Comparison of ENCODE assay signal across 10 cellular contexts in the genomic region with DNA sequence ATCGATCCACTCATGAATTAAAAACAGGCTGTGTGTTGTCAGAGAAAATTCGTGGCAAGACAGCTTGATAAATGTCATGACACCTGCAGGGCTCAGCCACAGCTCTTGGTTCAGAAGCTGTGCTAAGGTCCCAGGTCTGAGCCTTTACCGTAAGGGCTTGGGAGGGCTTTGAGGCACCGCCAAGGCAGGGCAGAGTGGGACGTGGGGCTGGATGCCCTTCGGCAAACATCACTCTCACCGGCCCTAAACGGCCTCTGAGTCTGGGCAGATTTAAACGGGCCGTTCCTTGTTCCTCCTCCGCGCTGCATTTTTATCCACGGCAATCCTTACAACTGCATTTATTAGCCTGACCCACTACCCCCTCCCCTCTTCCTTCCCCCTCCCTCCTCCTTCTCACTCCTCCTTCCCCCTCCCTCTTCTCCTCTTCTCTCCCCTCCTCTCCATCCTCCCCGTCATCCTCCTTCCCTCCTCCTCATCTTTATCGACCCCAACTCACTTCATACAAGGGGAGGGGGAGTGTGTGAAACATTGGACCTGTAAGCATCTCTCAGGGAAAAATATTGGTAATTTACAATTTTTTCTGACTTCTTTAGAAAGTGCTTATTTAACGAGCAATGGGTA. TPM values are rescaled to one million over a fixed set of nuclear protein-coding genes. Genes with fewer than 3 reads are reported as not detected.
DNase-seq lines count a peak whose midpoint lies in the region; ATAC-seq and TF ChIP-seq lines count a peak whose summit lies in the region.
"Had no signal": no experiment of that assay in that cellular context is flagged by ENCODE, and none has a peak within 500 bp of the region (broad histone marks: within the 10 kb centered on the region; RNA-seq: fewer than 3 reads in every experiment).

No MANE protein-coding gene starts in this region.

- no peaks in the 10 kb centered on the region for H3K9me3 Mint-ChIP-seq in activated CD4-positive, alpha-beta memory T cell treated with anti-CD3 and anti-CD28 coated beads for 36 hours
- H3K9me3 Mint-ChIP-seq in stimulated activated naive CD8-positive, alpha-beta T cell treated with anti-CD3 and anti-CD28 coated beads, Interleukin-15, amount 100 ng/mL, for 72 hours: no peaks in the 10 kb centered on the region

- H3F3A ChIP-seq in SK-N-SH (replicated peaks; ENCODE audit: insufficient read depth): peaks cover 30% of the 10 kb centered on the region

- no peak for TF ChIP-seq RAD21 in SK-N-SH (IDR thresholded peaks at IDR 0.05; ENCODE audit: low read length)

- H3K4me1 ChIP-seq in SK-N-SH (ENCODE audit: control insufficient read depth in 1 of 2, insufficient read depth in 2 of 2, low read depth in 1 of 2, low read length in 1 of 2) (peaks cover 30 to 47% of the 10 kb centered on the region in 2 experiments), hepatocyte (ENCODE audit: insufficient read depth) (peaks cover 40% of the 10 kb centered on the region)

- H3K9ac ChIP-seq in SK-N-SH: no peak overlapping the region

- no peak overlapping the region for H3K4me2 ChIP-seq in SK-N-SH
- peak overlapping the region; percentile 54 for H3K4me2 ChIP-seq in hepatocyte

- POLR2A ChIA-PET in SK-N-SH (lab: Yijun Ruan, JAX): no interaction called here
- POLR2A ChIA-PET in activated CD4-positive, alpha-beta memory T cell treated with anti-CD3 and anti-CD28 coated beads for 36 hours (lab: Charles Lee): interaction anchor here (0.7 to 1.3 kb wide), 2 partner anchors 28 to 30 kb away, joined by 3 read pairs; no protein-coding TSS in a partner anchor

- H3K36me3 ChIP-seq in SK-N-SH (replicated peaks in 1 of 2; ENCODE audit: control insufficient read depth in 1 of 2, insufficient read depth in 2 of 2, low read length in 1 of 2) (no peaks in the 10 kb centered on the region), hepatocyte (replicated peaks; ENCODE audit: insufficient read depth, low read depth) (no peaks in the 10 kb centered on the region)

- no peaks in the 10 kb centered on the region for H3K79me2 ChIP-seq in SK-N-SH (ENCODE audit: insufficient read depth)
- H3K79me2 ChIP-seq in hepatocyte: no peaks in the 10 kb centered on the region

- H4K20me1 ChIP-seq in SK-N-SH (ENCODE audit: insufficient read depth) (no peaks in the 10 kb centered on the region), hepatocyte (ENCODE audit: insufficient read depth, poor library complexity, severe bottlenecking) (no peaks in the 10 kb centered on the region)

- 61% methylated on average over 13 of the region's 16 CpGs for WGBS in SK-N-SH (ENCODE audit: low lambda C conversion rate)
- WGBS in hepatocyte (ENCODE audit: low lambda C conversion rate, missing lambda C conversion rate): 36% methylated on average over 14 of the region's 16 CpGs

- DNase-seq in SK-N-SH: no peak
- DNase-seq in activated CD4-positive, alpha-beta memory T cell treated with anti-CD3 and anti-CD28 coated beads for 36 hours: no peak
- DNase-seq in hepatocyte (ENCODE audit: low spot score): no peak
- no peak for DNase-seq in stimulated activated naive CD8-positive, alpha-beta T cell treated with anti-CD3 and anti-CD28 coated beads, Interleukin-15, amount 100 ng/mL, for 72 hours
- DNase-seq: NCI-H2171 treated with DMSO at 0.1 percent for 48 hours had no signal

- H3K36me3 Mint-ChIP-seq in activated CD4-positive, alpha-beta memory T cell treated with anti-CD3 and anti-CD28 coated beads for 36 hours: peaks cover 49% of the 10 kb centered on the region

- H2AFZ ChIP-seq in SK-N-SH (ENCODE audit: low read depth) (peak overlapping the region; percentile 53; the same call in 1 of the 2 replicates), hepatocyte (no peak overlapping the region)

- H3K27me3 ChIP-seq in SK-N-SH (ENCODE audit: insufficient read depth): no peaks in the 10 kb centered on the region
- no peaks in the 10 kb centered on the region for H3K27me3 ChIP-seq in hepatocyte

- H3K27ac ChIP-seq in SK-N-SH (ENCODE audit: low read depth in 2 of 2, low read length in 1 of 2) (no peak overlapping the region), hepatocyte (no peak overlapping the region)

- H3K27ac Mint-ChIP-seq in activated CD4-positive, alpha-beta memory T cell treated with anti-CD3 and anti-CD28 coated beads for 36 hours: peak overlapping the region; percentile 100
- peak overlapping the region in 1 of 2 donors; percentile 42 for H3K27ac Mint-ChIP-seq in stimulated activated naive CD8-positive, alpha-beta T cell treated with anti-CD3 and anti-CD28 coated beads, Interleukin-15, amount 100 ng/mL, for 72 hours

- peak overlapping the region; percentile 5 for H3K4me3 Mint-ChIP-seq in activated CD4-positive, alpha-beta memory T cell treated with anti-CD3 and anti-CD28 coated beads for 36 hours
- peak overlapping the region; percentile 52 to 81 for H3K4me3 Mint-ChIP-seq in stimulated activated naive CD8-positive, alpha-beta T cell treated with anti-CD3 and anti-CD28 coated beads, Interleukin-15, amount 100 ng/mL, for 72 hours

- ATAC-seq in SK-N-SH treated with all-trans-retinoic acid at 6 μM for 48 hours (no peak), GM21360 (IDR thresholded peaks at IDR 0.05; ENCODE audit: unreplicated experiment) (no peak), GM18868 (IDR thresholded peaks at IDR 0.05; ENCODE audit: unreplicated experiment) (no peak), HG03520 (IDR thresholded peaks at IDR 0.05; ENCODE audit: unreplicated experiment) (no peak)
- ATAC-seq in stimulated activated naive CD8-positive, alpha-beta T cell treated with anti-CD3 and anti-CD28 coated beads, Interleukin-15, amount 100 ng/mL, for 72 hours: no peak
- ATAC-seq: esophagus mucosa had no signal

- H3K9me2 ChIP-seq in SK-N-SH (no peaks in the 10 kb centered on the region), hepatocyte (replicated peaks; ENCODE audit: insufficient read depth) (no peaks in the 10 kb centered on the region)

- H3K27me3 Mint-ChIP-seq in activated CD4-positive, alpha-beta memory T cell treated with anti-CD3 and anti-CD28 coated beads for 36 hours: no peaks in the 10 kb centered on the region
- no peaks in the 10 kb centered on the region for H3K27me3 Mint-ChIP-seq in stimulated activated naive CD8-positive, alpha-beta T cell treated with anti-CD3 and anti-CD28 coated beads, Interleukin-15, amount 100 ng/mL, for 72 hours

- H3K4me3 ChIP-seq in SK-N-SH (ENCODE audit: low read depth in 2 of 2, low read length in 1 of 2) (no peak overlapping the region), hepatocyte (no peak overlapping the region)

- CTCF ChIA-PET in SK-N-SH (lab: Yijun Ruan, JAX): no interaction called here
- CTCF ChIA-PET in activated CD4-positive, alpha-beta memory T cell treated with anti-CD3 and anti-CD28 coated beads for 36 hours (lab: Charles Lee): interaction anchor here (1.0 to 2.2 kb wide), 2 partner anchors 25 to 39 kb away, joined by 3 to 7 read pairs; no protein-coding TSS in a partner anchor

- no peak for TF ChIP-seq EP300 in SK-N-SH (IDR thresholded peaks at IDR 0.05; ENCODE audit: borderline replicate concordance in 1 of 2, low read depth in 1 of 2, low read length in 1 of 2)

- H3K4me1 Mint-ChIP-seq in activated CD4-positive, alpha-beta memory T cell treated with anti-CD3 and anti-CD28 coated beads for 36 hours (ENCODE audit: low read depth): peaks cover 90% of the 10 kb centered on the region
- peaks cover 94% of the 10 kb centered on the region for H3K4me1 Mint-ChIP-seq in stimulated activated naive CD8-positive, alpha-beta T cell treated with anti-CD3 and anti-CD28 coated beads, Interleukin-15, amount 100 ng/mL, for 72 hours

- TF ChIP-seq CTCF in SK-N-SH (IDR thresholded peaks at IDR 0.05) (no peak), hepatocyte (IDR thresholded peaks at IDR 0.05; ENCODE audit: poor library complexity) (no peak)

- H3K9me3 ChIP-seq in SK-N-SH: no peaks in the 10 kb centered on the region
- H3K9me3 ChIP-seq in hepatocyte (ENCODE audit: low read depth): no peaks in the 10 kb centered on the region

- intact Hi-C loops in activated CD4-positive, alpha-beta memory T cell treated with anti-CD3 and anti-CD28 coated beads for 36 hours (cut with micrococcal nuclease): no loop called here

TF ChIP-seq in SK-N-SH, 30 proteins besides CTCF, POLR2A, EP300 and RAD21 (continues in another document):
- no peak for TF ChIP-seq FOSL2 (IDR thresholded peaks at IDR 0.05; ENCODE audit: borderline replicate concordance, low read depth)
- no peak for TF ChIP-seq RXRA (IDR thresholded peaks at IDR 0.05; ENCODE audit: borderline replicate concordance, low read depth)
- TF ChIP-seq, protein P1, sequence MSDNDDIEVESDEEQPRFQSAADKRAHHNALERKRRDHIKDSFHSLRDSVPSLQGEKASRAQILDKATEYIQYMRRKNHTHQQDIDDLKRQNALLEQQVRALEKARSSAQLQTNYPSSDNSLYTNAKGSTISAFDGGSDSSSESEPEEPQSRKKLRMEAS (IDR thresholded peaks at IDR 0.05; ENCODE audit: low read depth): no peak
- TF ChIP-seq JUND (IDR thresholded peaks at IDR 0.05): no peak
- TF ChIP-seq CHD2 (IDR thresholded peaks at IDR 0.05; ENCODE audit: low read length, partially characterized antibody): no peak
- TF ChIP-seq NRF1 (IDR thresholded peaks at IDR 0.05; ENCODE audit: low read depth, low read length): no peak
- no peak for TF ChIP-seq RFX5 (IDR thresholded peaks at IDR 0.05; ENCODE audit: low read length)

TF ChIP-seq in SK-N-SH treated with all-trans-retinoic acid at 6 μM for 48 hours, 23 proteins besides CTCF, POLR2A, EP300 and RAD21:
- TF ChIP-seq ESRRG (CRISPR knock-in tag; IDR thresholded peaks at IDR 0.05) (no peak), SNAI2 (CRISPR knock-in tag; IDR thresholded peaks at IDR 0.05) (no peak)

RNA-seq across cellular contexts. Expression of a gene that starts 33.9 kb away (rescaled TPM):
- polyA plus RNA-seq in SK-N-SH (2012; rRNA removed) (1.4 and 1.6 TPM in 2 replicates), hepatocyte (21.0 and 21.6 TPM in 2 replicates)
- polyA plus RNA-seq in SK-N-SH (2012; cell fraction: cytosol; rRNA removed): 1.3 TPM in 2 replicates
- 2.6 TPM in 2 replicates for polyA plus RNA-seq in SK-N-SH (2012; cell fraction: nucleus; rRNA removed)
- 10 to 100 TPM; 38.9 to 40.4 TPM for total RNA-seq in activated CD4-positive, alpha-beta memory T cell treated with anti-CD3 and anti-CD28 coated beads for 36 hours
- total RNA-seq in hepatocyte: 21.0 and 22.1 TPM in 2 replicates
